ENCODE assay signal across 1 cellular context in the genomic region with DNA sequence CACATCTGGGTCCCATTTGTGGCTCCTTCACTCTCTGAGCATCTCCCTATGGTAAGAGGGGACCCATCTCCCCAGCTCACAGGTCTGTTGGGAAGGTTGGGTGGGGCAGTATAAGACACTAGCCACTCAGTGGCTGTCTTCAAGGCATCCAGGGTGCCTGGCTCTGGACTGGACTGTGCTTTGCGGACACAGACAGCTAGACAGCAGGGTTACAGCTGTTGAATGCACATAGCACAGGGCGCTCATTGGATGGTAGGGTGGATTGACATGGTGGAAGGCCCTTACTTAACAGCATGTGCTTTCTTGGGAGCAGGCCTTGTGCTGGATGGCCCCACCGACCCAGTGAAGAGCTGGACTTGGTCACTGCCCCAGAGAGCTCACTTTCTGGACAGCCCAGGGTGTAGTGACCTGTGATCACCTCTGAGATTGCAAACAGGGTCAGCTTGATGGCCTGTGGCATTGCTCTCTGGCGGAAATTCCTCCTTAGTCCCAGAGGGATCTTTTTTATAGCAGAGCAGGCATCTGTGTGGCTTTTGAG.
TF ChIP-seq lines count a peak whose summit lies in the region.

No MANE protein-coding gene starts in this region.

TF ChIP-seq in HepG2, 621 proteins besides CTCF, POLR2A, EP300 and RAD21 (continued from another document and continues in another):
- TF ChIP-seq, protein P1, sequence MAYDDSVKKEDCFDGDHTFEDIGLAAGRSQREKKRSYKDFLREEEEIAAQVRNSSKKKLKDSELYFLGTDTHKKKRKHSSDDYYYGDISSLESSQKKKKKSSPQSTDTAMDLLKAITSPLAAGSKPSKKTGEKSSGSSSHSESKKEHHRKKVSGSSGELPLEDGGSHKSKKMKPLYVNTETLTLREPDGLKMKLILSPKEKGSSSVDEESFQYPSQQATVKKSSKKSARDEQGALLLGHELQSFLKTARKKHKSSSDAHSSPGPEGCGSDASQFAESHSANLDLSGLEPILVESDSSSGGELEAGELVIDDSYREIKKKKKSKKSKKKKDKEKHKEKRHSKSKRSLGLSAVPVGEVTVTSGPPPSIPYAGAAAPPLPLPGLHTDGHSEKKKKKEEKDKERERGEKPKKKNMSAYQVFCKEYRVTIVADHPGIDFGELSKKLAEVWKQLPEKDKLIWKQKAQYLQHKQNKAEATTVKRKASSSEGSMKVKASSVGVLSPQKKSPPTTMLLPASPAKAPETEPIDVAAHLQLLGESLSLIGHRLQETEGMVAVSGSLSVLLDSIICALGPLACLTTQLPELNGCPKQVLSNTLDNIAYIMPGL (CRISPR knock-in tag; IDR thresholded peaks at IDR 0.05; ENCODE audit: borderline replicate concordance in 1 of 2, low read depth in 1 of 2) = 0 out of 4 replicates have a peak, but pooled peaks of 1 of the 2 experiments have one; percentile 37
- TF ChIP-seq SIX1 (CRISPR knock-in tag; IDR thresholded peaks at IDR 0.05; ENCODE audit: borderline replicate concordance) = no peak
- TF ChIP-seq ZNF232 (CRISPR knock-in tag; IDR thresholded peaks at IDR 0.05; ENCODE audit: borderline replicate concordance) = 0 out of 2 replicates have a peak, but pooled peaks have one; percentile 47
- TF ChIP-seq, protein P2, sequence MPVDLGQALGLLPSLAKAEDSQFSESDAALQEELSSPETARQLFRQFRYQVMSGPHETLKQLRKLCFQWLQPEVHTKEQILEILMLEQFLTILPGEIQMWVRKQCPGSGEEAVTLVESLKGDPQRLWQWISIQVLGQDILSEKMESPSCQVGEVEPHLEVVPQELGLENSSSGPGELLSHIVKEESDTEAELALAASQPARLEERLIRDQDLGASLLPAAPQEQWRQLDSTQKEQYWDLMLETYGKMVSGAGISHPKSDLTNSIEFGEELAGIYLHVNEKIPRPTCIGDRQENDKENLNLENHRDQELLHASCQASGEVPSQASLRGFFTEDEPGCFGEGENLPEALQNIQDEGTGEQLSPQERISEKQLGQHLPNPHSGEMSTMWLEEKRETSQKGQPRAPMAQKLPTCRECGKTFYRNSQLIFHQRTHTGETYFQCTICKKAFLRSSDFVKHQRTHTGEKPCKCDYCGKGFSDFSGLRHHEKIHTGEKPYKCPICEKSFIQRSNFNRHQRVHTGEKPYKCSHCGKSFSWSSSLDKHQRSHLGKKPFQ (CRISPR knock-in tag; IDR thresholded peaks at IDR 0.05; ENCODE audit: insufficient replicate concordance) = no peak
- TF ChIP-seq ZNF768 (CRISPR knock-in tag; IDR thresholded peaks at IDR 0.05) = no peak
- 0 out of 2 replicates have a peak, but pooled peaks have one; percentile 26 for TF ChIP-seq NR2C2 (CRISPR knock-in tag; IDR thresholded peaks at IDR 0.05; ENCODE audit: borderline replicate concordance)
- 0 out of 2 replicates have a peak, but pooled peaks have one; percentile 63 for TF ChIP-seq TOPORS (CRISPR knock-in tag; IDR thresholded peaks at IDR 0.05)
- TF ChIP-seq ELF1 (CRISPR knock-in tag; IDR thresholded peaks at IDR 0.05) = no peak
- no peak for TF ChIP-seq FOSL2 (CRISPR knock-in tag; IDR thresholded peaks at IDR 0.05)
- TF ChIP-seq, protein P3, sequence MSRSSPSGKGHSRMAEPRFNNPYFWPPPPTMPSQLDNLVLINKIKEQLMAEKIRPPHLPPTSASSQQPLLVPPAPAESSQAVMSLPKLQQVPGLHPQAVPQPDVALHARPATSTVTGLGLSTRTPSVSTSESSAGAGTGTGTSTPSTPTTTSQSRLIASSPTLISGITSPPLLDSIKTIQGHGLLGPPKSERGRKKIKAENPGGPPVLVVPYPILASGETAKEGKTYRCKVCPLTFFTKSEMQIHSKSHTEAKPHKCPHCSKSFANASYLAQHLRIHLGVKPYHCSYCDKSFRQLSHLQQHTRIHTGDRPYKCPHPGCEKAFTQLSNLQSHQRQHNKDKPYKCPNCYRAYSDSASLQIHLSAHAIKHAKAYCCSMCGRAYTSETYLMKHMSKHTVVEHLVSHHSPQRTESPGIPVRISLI (CRISPR knock-in tag; IDR thresholded peaks at IDR 0.05; ENCODE audit: borderline replicate concordance) = no peak
- TF ChIP-seq FOXK2 (IDR thresholded peaks at IDR 0.05) = no peak
- 0 out of 2 replicates have a peak, but pooled peaks have one; percentile 49 for TF ChIP-seq ZNF543 (CRISPR knock-in tag; IDR thresholded peaks at IDR 0.05)
- TF ChIP-seq ZNF10 (CRISPR knock-in tag; IDR thresholded peaks at IDR 0.05; ENCODE audit: borderline replicate concordance, low read depth) = no peak
- no peak for TF ChIP-seq ZNF629 (CRISPR knock-in tag; conservative IDR thresholded peaks at IDR 0.05)
- TF ChIP-seq, protein P4, sequence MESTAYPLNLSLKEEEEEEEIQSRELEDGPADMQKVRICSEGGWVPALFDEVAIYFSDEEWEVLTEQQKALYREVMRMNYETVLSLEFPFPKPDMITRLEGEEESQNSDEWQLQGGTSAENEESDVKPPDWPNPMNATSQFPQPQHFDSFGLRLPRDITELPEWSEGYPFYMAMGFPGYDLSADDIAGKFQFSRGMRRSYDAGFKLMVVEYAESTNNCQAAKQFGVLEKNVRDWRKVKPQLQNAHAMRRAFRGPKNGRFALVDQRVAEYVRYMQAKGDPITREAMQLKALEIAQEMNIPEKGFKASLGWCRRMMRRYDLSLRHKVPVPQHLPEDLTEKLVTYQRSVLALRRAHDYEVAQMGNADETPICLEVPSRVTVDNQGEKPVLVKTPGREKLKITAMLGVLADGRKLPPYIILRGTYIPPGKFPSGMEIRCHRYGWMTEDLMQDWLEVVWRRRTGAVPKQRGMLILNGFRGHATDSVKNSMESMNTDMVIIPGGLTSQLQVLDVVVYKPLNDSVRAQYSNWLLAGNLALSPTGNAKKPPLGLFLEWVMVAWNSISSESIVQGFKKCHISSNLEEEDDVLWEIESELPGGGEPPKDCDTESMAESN (CRISPR knock-in tag; conservative IDR thresholded peaks at IDR 0.05) = 0 out of 2 replicates have a peak, but pooled peaks have one; percentile 48
- no peak for TF ChIP-seq PTBP1 (IDR thresholded peaks at IDR 0.05; ENCODE audit: low read depth, low read length, poor library complexity, severe bottlenecking)
- TF ChIP-seq, protein P5, sequence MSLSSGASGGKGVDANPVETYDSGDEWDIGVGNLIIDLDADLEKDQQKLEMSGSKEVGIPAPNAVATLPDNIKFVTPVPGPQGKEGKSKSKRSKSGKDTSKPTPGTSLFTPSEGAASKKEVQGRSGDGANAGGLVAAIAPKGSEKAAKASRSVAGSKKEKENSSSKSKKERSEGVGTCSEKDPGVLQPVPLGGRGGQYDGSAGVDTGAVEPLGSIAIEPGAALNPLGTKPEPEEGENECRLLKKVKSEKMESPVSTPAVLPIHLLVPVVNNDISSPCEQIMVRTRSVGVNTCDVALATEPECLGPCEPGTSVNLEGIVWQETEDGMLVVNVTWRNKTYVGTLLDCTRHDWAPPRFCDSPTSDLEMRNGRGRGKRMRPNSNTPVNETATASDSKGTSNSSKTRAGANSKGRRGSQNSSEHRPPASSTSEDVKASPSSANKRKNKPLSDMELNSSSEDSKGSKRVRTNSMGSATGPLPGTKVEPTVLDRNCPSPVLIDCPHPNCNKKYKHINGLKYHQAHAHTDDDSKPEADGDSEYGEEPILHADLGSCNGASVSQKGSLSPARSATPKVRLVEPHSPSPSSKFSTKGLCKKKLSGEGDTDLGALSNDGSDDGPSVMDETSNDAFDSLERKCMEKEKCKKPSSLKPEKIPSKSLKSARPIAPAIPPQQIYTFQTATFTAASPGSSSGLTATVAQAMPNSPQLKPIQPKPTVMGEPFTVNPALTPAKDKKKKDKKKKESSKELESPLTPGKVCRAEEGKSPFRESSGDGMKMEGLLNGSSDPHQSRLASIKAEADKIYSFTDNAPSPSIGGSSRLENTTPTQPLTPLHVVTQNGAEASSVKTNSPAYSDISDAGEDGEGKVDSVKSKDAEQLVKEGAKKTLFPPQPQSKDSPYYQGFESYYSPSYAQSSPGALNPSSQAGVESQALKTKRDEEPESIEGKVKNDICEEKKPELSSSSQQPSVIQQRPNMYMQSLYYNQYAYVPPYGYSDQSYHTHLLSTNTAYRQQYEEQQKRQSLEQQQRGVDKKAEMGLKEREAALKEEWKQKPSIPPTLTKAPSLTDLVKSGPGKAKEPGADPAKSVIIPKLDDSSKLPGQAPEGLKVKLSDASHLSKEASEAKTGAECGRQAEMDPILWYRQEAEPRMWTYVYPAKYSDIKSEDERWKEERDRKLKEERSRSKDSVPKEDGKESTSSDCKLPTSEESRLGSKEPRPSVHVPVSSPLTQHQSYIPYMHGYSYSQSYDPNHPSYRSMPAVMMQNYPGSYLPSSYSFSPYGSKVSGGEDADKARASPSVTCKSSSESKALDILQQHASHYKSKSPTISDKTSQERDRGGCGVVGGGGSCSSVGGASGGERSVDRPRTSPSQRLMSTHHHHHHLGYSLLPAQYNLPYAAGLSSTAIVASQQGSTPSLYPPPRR (CRISPR knock-in tag; IDR thresholded peaks at IDR 0.05; ENCODE audit: borderline replicate concordance) = 0 out of 2 replicates have a peak, but pooled peaks have one; percentile 29
- TF ChIP-seq CEBPB (IDR thresholded peaks at IDR 0.05; ENCODE audit: borderline replicate concordance, low read depth, low read length) = no peak
- no peak for TF ChIP-seq ZNF317 (CRISPR knock-in tag; IDR thresholded peaks at IDR 0.05)
- TF ChIP-seq ATM (IDR thresholded peaks at IDR 0.05; ENCODE audit: borderline replicate concordance) = no peak
- 0 out of 2 replicates have a peak, but pooled peaks have one; percentile 47 for TF ChIP-seq ZNF724P (CRISPR knock-in tag; IDR thresholded peaks at IDR 0.05; ENCODE audit: borderline replicate concordance)
- TF ChIP-seq, protein P6, sequence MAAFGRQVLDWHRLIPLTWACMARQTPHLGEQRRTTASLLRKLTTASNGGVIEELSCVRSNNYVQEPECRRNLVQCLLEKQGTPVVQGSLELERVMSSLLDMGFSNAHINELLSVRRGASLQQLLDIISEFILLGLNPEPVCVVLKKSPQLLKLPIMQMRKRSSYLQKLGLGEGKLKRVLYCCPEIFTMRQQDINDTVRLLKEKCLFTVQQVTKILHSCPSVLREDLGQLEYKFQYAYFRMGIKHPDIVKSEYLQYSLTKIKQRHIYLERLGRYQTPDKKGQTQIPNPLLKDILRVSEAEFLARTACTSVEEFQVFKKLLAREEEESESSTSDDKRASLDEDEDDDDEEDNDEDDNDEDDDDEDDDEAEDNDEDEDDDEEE (CRISPR knock-in tag; IDR thresholded peaks at IDR 0.05) = no peak
- TF ChIP-seq HDAC6 (IDR thresholded peaks at IDR 0.05; ENCODE audit: low read depth, low read length) = no peak
- no peak for TF ChIP-seq YEATS4 (CRISPR knock-in tag; IDR thresholded peaks at IDR 0.05; ENCODE audit: borderline replicate concordance)
- TF ChIP-seq, protein P7, sequence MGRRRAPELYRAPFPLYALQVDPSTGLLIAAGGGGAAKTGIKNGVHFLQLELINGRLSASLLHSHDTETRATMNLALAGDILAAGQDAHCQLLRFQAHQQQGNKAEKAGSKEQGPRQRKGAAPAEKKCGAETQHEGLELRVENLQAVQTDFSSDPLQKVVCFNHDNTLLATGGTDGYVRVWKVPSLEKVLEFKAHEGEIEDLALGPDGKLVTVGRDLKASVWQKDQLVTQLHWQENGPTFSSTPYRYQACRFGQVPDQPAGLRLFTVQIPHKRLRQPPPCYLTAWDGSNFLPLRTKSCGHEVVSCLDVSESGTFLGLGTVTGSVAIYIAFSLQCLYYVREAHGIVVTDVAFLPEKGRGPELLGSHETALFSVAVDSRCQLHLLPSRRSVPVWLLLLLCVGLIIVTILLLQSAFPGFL (CRISPR knock-in tag; IDR thresholded peaks at IDR 0.05) = no peak
- TF ChIP-seq, protein P8, sequence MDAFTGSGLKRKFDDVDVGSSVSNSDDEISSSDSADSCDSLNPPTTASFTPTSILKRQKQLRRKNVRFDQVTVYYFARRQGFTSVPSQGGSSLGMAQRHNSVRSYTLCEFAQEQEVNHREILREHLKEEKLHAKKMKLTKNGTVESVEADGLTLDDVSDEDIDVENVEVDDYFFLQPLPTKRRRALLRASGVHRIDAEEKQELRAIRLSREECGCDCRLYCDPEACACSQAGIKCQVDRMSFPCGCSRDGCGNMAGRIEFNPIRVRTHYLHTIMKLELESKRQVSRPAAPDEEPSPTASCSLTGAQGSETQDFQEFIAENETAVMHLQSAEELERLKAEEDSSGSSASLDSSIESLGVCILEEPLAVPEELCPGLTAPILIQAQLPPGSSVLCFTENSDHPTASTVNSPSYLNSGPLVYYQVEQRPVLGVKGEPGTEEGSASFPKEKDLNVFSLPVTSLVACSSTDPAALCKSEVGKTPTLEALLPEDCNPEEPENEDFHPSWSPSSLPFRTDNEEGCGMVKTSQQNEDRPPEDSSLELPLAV (CRISPR knock-in tag; conservative IDR thresholded peaks at IDR 0.05; ENCODE audit: low read depth) = no peak
- TF ChIP-seq, protein P9, sequence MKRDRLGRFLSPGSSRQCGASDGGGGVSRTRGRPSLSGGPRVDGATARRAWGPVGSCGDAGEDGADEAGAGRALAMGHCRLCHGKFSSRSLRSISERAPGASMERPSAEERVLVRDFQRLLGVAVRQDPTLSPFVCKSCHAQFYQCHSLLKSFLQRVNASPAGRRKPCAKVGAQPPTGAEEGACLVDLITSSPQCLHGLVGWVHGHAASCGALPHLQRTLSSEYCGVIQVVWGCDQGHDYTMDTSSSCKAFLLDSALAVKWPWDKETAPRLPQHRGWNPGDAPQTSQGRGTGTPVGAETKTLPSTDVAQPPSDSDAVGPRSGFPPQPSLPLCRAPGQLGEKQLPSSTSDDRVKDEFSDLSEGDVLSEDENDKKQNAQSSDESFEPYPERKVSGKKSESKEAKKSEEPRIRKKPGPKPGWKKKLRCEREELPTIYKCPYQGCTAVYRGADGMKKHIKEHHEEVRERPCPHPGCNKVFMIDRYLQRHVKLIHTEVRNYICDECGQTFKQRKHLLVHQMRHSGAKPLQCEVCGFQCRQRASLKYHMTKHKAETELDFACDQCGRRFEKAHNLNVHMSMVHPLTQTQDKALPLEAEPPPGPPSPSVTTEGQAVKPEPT (CRISPR knock-in tag; IDR thresholded peaks at IDR 0.05; ENCODE audit: low read depth) = no peak
- TF ChIP-seq, protein P10, sequence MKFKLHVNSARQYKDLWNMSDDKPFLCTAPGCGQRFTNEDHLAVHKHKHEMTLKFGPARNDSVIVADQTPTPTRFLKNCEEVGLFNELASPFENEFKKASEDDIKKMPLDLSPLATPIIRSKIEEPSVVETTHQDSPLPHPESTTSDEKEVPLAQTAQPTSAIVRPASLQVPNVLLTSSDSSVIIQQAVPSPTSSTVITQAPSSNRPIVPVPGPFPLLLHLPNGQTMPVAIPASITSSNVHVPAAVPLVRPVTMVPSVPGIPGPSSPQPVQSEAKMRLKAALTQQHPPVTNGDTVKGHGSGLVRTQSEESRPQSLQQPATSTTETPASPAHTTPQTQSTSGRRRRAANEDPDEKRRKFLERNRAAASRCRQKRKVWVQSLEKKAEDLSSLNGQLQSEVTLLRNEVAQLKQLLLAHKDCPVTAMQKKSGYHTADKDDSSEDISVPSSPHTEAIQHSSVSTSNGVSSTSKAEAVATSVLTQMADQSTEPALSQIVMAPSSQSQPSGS (CRISPR knock-in tag; IDR thresholded peaks at IDR 0.05) = no peak
- 0 out of 2 replicates have a peak, but pooled peaks have one; percentile 2 for TF ChIP-seq POLR2G (IDR thresholded peaks at IDR 0.05; ENCODE audit: low read depth, low read length)
- TF ChIP-seq SP5 (CRISPR knock-in tag; IDR thresholded peaks at IDR 0.05; ENCODE audit: borderline replicate concordance, low read depth) = no peak
- TF ChIP-seq TARDBP (CRISPR knock-in tag; IDR thresholded peaks at IDR 0.05) = 0 out of 2 replicates have a peak, but pooled peaks have one; percentile 41
